Comparison of ENCODE assay signal across 1 cellular context in genomic region chr16:14148569-14148968, GRCh38.
TF ChIP-seq lines count a peak whose summit lies in the region.

No MANE protein-coding gene starts in this region.

TF ChIP-seq in GM23338, 12 proteins besides CTCF, POLR2A, EP300 and RAD21 (continued from another document):
- TF ChIP-seq ZNF462 (CRISPR knock-in tag; IDR thresholded peaks at IDR 0.05) (no peak), REST (IDR thresholded peaks at IDR 0.05; ENCODE audit: unreplicated experiment) (no peak), JUNB (IDR thresholded peaks at IDR 0.05; ENCODE audit: unreplicated experiment) (no peak), ZNF114 (CRISPR knock-in tag; IDR thresholded peaks at IDR 0.05) (no peak), ZNF331 (CRISPR knock-in tag; IDR thresholded peaks at IDR 0.05; ENCODE audit: low read depth) (no peak), EZH2 (IDR thresholded peaks at IDR 0.05; ENCODE audit: low read depth, unreplicated experiment) (no peak), CREB1 (CRISPR knock-in tag; IDR thresholded peaks at IDR 0.05; ENCODE audit: low read depth) (no peak), STAT1 (IDR thresholded peaks at IDR 0.05; ENCODE audit: unreplicated experiment) (no peak), EZH2phosphoT487 (IDR thresholded peaks at IDR 0.05; ENCODE audit: unreplicated experiment) (no peak), NANOG (IDR thresholded peaks at IDR 0.05; ENCODE audit: borderline replicate concordance) (no peak), ETS1 (IDR thresholded peaks at IDR 0.05) (no peak)
